In the genomic region with DNA sequence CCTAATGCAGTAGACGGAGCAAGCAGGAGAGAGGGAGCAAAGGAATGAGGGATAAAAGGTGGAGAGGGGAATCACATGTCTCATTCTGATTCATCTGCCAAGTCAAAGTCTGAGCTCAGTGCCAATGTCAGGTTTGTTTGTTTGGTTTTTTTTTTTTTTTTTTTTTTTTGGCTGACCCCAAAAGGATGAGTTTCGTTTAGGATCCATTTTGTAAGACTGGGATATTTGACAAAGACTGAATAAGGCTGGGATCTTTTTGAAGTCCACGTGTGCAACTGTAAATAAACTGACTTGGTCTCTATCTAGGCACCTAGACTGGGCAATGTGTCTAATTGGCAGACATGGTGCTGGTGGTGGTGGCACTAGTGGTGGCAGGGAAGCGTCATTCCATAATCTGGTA, we compare ENCODE assay signal across 24 cellular contexts.
"Had no signal": no experiment of that assay in that cellular context is flagged by ENCODE, and none has a peak within 500 bp of the region (broad histone marks: within the 10 kb centered on the region; RNA-seq: fewer than 3 reads in every experiment).

No MANE protein-coding gene starts in this region.

- DNase-seq: colonic mucosa; effector CD8-positive, alpha-beta T cell; endodermal cell; hypothalamus; immature natural killer cell; islet precursor cell; mesenchymal stem cell; mucosa of descending colon; naive B cell; nucleus accumbens; sigmoid colon; stimulated activated CD4-positive, alpha-beta T cell treated with anti-CD3 and anti-CD28 coated beads, Interleukin-4, amount 100 ng/mL, for 4 hours; stimulated activated naive CD8-positive, alpha-beta T cell treated with anti-CD3 and anti-CD28 coated beads, Interleukin-15, Interleukin-2, amounts not matched to agents 100 U/mL and 50 U/mL, for 24 hours; substantia nigra; testis; tibial artery had no signal

- FAIRE-seq: frontal cortex, urothelium cell line had no signal

- H3K4me3 ChIP-seq: colonic mucosa, mucosa of descending colon, prostate gland, right atrium auricular region, sigmoid colon, testis, tibial artery had no signal

- H3K4me1 ChIP-seq: colonic mucosa, prostate gland, testis had no signal

- ATAC-seq: esophagus mucosa; mucosa of descending colon; natural killer cell treated with Interleukin-12 subunit alpha and Interleukin-12 subunit beta and Interleukin-15 and Interleukin-18, amount 100 ng/mL, for 72 hours; stimulated activated memory B cell treated with anti-CD40 and anti-IgM and Interleukin-4, amounts not matched to agents 10 μg/mL and 1 μg/mL and 100 μg/mL, for 72 hours; stimulated activated naive CD8-positive, alpha-beta T cell treated with anti-CD3 and anti-CD28 coated beads, Interleukin-15, Interleukin-2, amounts not matched to agents 100 U/mL and 50 U/mL, for 24 hours had no signal

- H3K36me3 ChIP-seq: colonic mucosa, prostate gland, right atrium auricular region, sigmoid colon, tibial artery had no signal

- H3K9me3 ChIP-seq: colonic mucosa, mucosa of descending colon, prostate gland, right atrium auricular region, sigmoid colon, testis, tibial artery had no signal

- H3K27ac ChIP-seq: colonic mucosa, epithelial cell of prostate, prostate gland, right atrium auricular region, sigmoid colon, testis, tibial artery had no signal

- H3K27me3 ChIP-seq: colonic mucosa, right atrium auricular region, sigmoid colon, testis, tibial artery had no signal
